In genomic region chr11:10604340-10604748, GRCh38 we compare ENCODE assay signal across 1 cellular context.
TF ChIP-seq lines count a peak whose summit lies in the region.

No MANE protein-coding gene starts in this region.

TF ChIP-seq in HepG2, 621 proteins besides CTCF, POLR2A, EP300 and RAD21 (continued from another document and continues in another):
- TF ChIP-seq HOXA7 (CRISPR knock-in tag; IDR thresholded peaks at IDR 0.05) = no peak
- TF ChIP-seq DBP (CRISPR knock-in tag; IDR thresholded peaks at IDR 0.05; ENCODE audit: not compliant biosample characterization) = no peak
- TF ChIP-seq ZNF468 (CRISPR knock-in tag; IDR thresholded peaks at IDR 0.05) = no peak
- no peak for TF ChIP-seq FOXJ3 (CRISPR knock-in tag; IDR thresholded peaks at IDR 0.05; ENCODE audit: borderline replicate concordance)
- TF ChIP-seq FOXC1 (CRISPR knock-in tag; IDR thresholded peaks at IDR 0.05; ENCODE audit: borderline replicate concordance) = no peak
- peak; percentile 17; the same call in 1 of the 2 replicates for TF ChIP-seq ARID4A (CRISPR knock-in tag; IDR thresholded peaks at IDR 0.05; ENCODE audit: borderline replicate concordance)
- TF ChIP-seq HHEX (CRISPR knock-in tag; IDR thresholded peaks at IDR 0.05) = no peak
- 0 out of 2 replicates have a peak, but pooled peaks have one; percentile 60 for TF ChIP-seq MIER3 (CRISPR knock-in tag; IDR thresholded peaks at IDR 0.05; ENCODE audit: borderline replicate concordance)
- peak; percentile 68; the same call in 1 of the 2 replicates for TF ChIP-seq TBX2 (CRISPR knock-in tag; IDR thresholded peaks at IDR 0.05; ENCODE audit: borderline replicate concordance)
- TF ChIP-seq POGZ (CRISPR knock-in tag; IDR thresholded peaks at IDR 0.05) = 0 out of 2 replicates have a peak, but pooled peaks have one; percentile 54
- TF ChIP-seq ZNF605 (CRISPR knock-in tag; IDR thresholded peaks at IDR 0.05) = peak; percentile 75
- no peak for TF ChIP-seq LCORL (IDR thresholded peaks at IDR 0.05)
- TF ChIP-seq LCORL (CRISPR knock-in tag; IDR thresholded peaks at IDR 0.05) = no peak
- no peak for TF ChIP-seq SMC3 (IDR thresholded peaks at IDR 0.05; ENCODE audit: low read length)
- TF ChIP-seq HOXA3 (CRISPR knock-in tag; IDR thresholded peaks at IDR 0.05) = peak; percentile 50; the same call in 1 of the 2 replicates
- TF ChIP-seq PCBP2 (optimal IDR thresholded peaks at IDR 0.05; ENCODE audit: low read depth, low read length, poor library complexity, severe bottlenecking) = no peak
- TF ChIP-seq TFE3 (CRISPR knock-in tag; IDR thresholded peaks at IDR 0.05) = 0 out of 2 replicates have a peak, but pooled peaks have one; percentile 23
- TF ChIP-seq ZNF101 (CRISPR knock-in tag; IDR thresholded peaks at IDR 0.05; ENCODE audit: borderline replicate concordance, low read depth) = no peak
- 0 out of 2 replicates have a peak, but pooled peaks have one; percentile 40 for TF ChIP-seq ZNF552 (CRISPR knock-in tag; IDR thresholded peaks at IDR 0.05; ENCODE audit: borderline replicate concordance)
- peak; percentile 56; the same call in 1 of the 2 replicates for TF ChIP-seq RXRA (CRISPR knock-in tag; IDR thresholded peaks at IDR 0.05)
- no peak for TF ChIP-seq DR1 (CRISPR knock-in tag; IDR thresholded peaks at IDR 0.05)
- no peak for TF ChIP-seq NR3C1 (CRISPR knock-in tag; IDR thresholded peaks at IDR 0.05)
- TF ChIP-seq ZBTB37 (CRISPR knock-in tag; IDR thresholded peaks at IDR 0.05) = peak; percentile 63; the same call in 1 of the 2 replicates
- TF ChIP-seq TOPORS (CRISPR knock-in tag; IDR thresholded peaks at IDR 0.05) = no peak
- TF ChIP-seq ZNF160 (CRISPR knock-in tag; IDR thresholded peaks at IDR 0.05) = no peak
- TF ChIP-seq KMT2B (CRISPR knock-in tag; IDR thresholded peaks at IDR 0.05) = no peak
- TF ChIP-seq DMAP1 (CRISPR knock-in tag; IDR thresholded peaks at IDR 0.05) = peak; percentile 30; the same call in 1 of the 2 replicates
- no peak for TF ChIP-seq ZNF33B (CRISPR knock-in tag; IDR thresholded peaks at IDR 0.05)
- 0 out of 2 replicates have a peak, but pooled peaks have one; percentile 33 for TF ChIP-seq ELF1 (CRISPR knock-in tag; IDR thresholded peaks at IDR 0.05)
- peak; percentile 21; the same call in 1 of the 2 replicates for TF ChIP-seq ZNF646 (CRISPR knock-in tag; IDR thresholded peaks at IDR 0.05)
- TF ChIP-seq ZNF30 (CRISPR knock-in tag; IDR thresholded peaks at IDR 0.05) = no peak
- TF ChIP-seq ZBTB43 (CRISPR knock-in tag; conservative IDR thresholded peaks at IDR 0.05) = peak; percentile 100
- TF ChIP-seq SNRNP70 (IDR thresholded peaks at IDR 0.05; ENCODE audit: low read depth, low read length) = no peak
- peak; percentile 71 for TF ChIP-seq PAXIP1 (CRISPR knock-in tag; conservative IDR thresholded peaks at IDR 0.05)
- no peak for TF ChIP-seq HDAC6 (IDR thresholded peaks at IDR 0.05; ENCODE audit: low read depth, low read length)
- peak; percentile 16; the same call in 1 of the 2 replicates for TF ChIP-seq ZNF788 (CRISPR knock-in tag; IDR thresholded peaks at IDR 0.05; ENCODE audit: borderline replicate concordance)
- no peak for TF ChIP-seq HOXA5 (CRISPR knock-in tag; IDR thresholded peaks at IDR 0.05)
- TF ChIP-seq ZUFSP (CRISPR knock-in tag; IDR thresholded peaks at IDR 0.05; ENCODE audit: borderline replicate concordance) = no peak
- no peak for TF ChIP-seq NAIF1 (CRISPR knock-in tag; IDR thresholded peaks at IDR 0.05; ENCODE audit: borderline replicate concordance)
- no peak for TF ChIP-seq GTF3A (CRISPR knock-in tag; conservative IDR thresholded peaks at IDR 0.05)
- TF ChIP-seq ZNF780A (CRISPR knock-in tag; IDR thresholded peaks at IDR 0.05) = no peak
- no peak for TF ChIP-seq ZNF672 (CRISPR knock-in tag; IDR thresholded peaks at IDR 0.05)
- no peak for TF ChIP-seq ZNF850 (CRISPR knock-in tag; conservative IDR thresholded peaks at IDR 0.05)
